In genomic region chr1:154703207-154703606, GRCh38 we compare ENCODE assay signal across 2 cellular contexts.
A peak's percentile ranks its signal among the peaks of the same experiment; 100 is the strongest.
TF ChIP-seq lines count a peak whose summit lies in the region.

No MANE protein-coding gene starts in this region.

TF ChIP-seq in HepG2, 621 proteins besides CTCF, POLR2A, EP300 and RAD21 (continued from another document):
- TF ChIP-seq CEBPZ (IDR thresholded peaks at IDR 0.05; ENCODE audit: low read length) (no peak), TRIM24 (CRISPR knock-in tag; IDR thresholded peaks at IDR 0.05) (no peak), REST (IDR thresholded peaks at IDR 0.05; ENCODE audit: borderline replicate concordance in 1 of 2, low read depth in 1 of 2, low read length in 2 of 2) (peak; percentile 32 to 90), TEAD2 (CRISPR knock-in tag; IDR thresholded peaks at IDR 0.05) (no peak), TOPORS (CRISPR knock-in tag; IDR thresholded peaks at IDR 0.05) (no peak), MIER2 (CRISPR knock-in tag; IDR thresholded peaks at IDR 0.05) (peak; percentile 82), EZH2 (conservative IDR thresholded peaks at IDR 0.05; ENCODE audit: low read depth, low read length) (no peak), ZNF18 (CRISPR knock-in tag; IDR thresholded peaks at IDR 0.05; ENCODE audit: insufficient replicate concordance) (no peak), ZNF841 (CRISPR knock-in tag; IDR thresholded peaks at IDR 0.05; ENCODE audit: borderline replicate concordance) (no peak), RFX1 (IDR thresholded peaks at IDR 0.05) (no peak), HNF4A (CRISPR knock-in tag; IDR thresholded peaks at IDR 0.05) (no peak)

TF ChIP-seq in WTC11, 78 proteins besides CTCF, POLR2A, EP300 and RAD21 (continued from another document):
- TF ChIP-seq SMAD4 (CRISPR knock-in tag; IDR thresholded peaks at IDR 0.05) (no peak), SMAD3 (CRISPR knock-in tag; IDR thresholded peaks at IDR 0.05; ENCODE audit: borderline replicate concordance) (no peak), MXD4 (CRISPR knock-in tag; IDR thresholded peaks at IDR 0.05; ENCODE audit: borderline replicate concordance) (no peak), IRF2 (CRISPR knock-in tag; IDR thresholded peaks at IDR 0.05; ENCODE audit: borderline replicate concordance, low read depth) (no peak), FOXP4 (CRISPR knock-in tag; IDR thresholded peaks at IDR 0.05) (no peak)
